17 cellular contexts compared by ENCODE assay signal in genomic region chr6:79712144-79712543, GRCh38.
DNase-seq lines count a peak whose midpoint lies in the region; ATAC-seq and TF ChIP-seq lines count a peak whose summit lies in the region.
"Had no signal": no experiment of that assay in that cellular context is flagged by ENCODE, and none has a peak within 500 bp of the region (broad histone marks: within the 10 kb centered on the region; RNA-seq: fewer than 3 reads in every experiment).

No MANE protein-coding gene starts in this region.

- intact Hi-C loops in dorsolateral prefrontal cortex (cut with DNase I), result loop anchor here (5.0 to 10.0 kb wide), 2 partner anchors 137 to 140 kb away; no protein-coding TSS in a partner anchor
- intact Hi-C loops in right cardiac atrium (cut with DNase I), result loop anchor here (5.0 to 10.0 kb wide), 2 partner anchors 137 to 140 kb away; no protein-coding TSS in a partner anchor

- H3K4me3 ChIP-seq in dorsolateral prefrontal cortex (no peak overlapping the region), right cardiac atrium (ENCODE audit: low read length) (no peak overlapping the region)

- no peaks in the 10 kb centered on the region for H3K9me3 ChIP-seq in right cardiac atrium (ENCODE audit: control insufficient read depth, low read length)

- H3K4me1 ChIP-seq in right cardiac atrium (ENCODE audit: control insufficient read depth, insufficient read depth, low read length), result no peaks in the 10 kb centered on the region

- WGBS in right cardiac atrium, result 39% methylated on average over 2 of the region's 2 CpGs

- no peak for ATAC-seq in right cardiac atrium
- ATAC-seq: HCT116 had no signal

- DNase-seq in NCI-H526 (lab: John Stamatoyannopoulos, UW), result peak; percentile 15 to 22
- no peak for DNase-seq in dorsolateral prefrontal cortex
- DNase-seq in putamen (ENCODE audit: low spot score), result peak; percentile 69
- DNase-seq in GM19240 (ENCODE audit: insufficient read length, low spot score), result no peak
- no peak for DNase-seq in right cardiac atrium
- DNase-seq in D341Med (ENCODE audit: low spot score), result no peak
- no peak for DNase-seq in HUDEP-2 (lab: John Stamatoyannopoulos, UW; ENCODE audit: unreplicated experiment in 76 of 76)
- DNase-seq: C1 segment of cervical spinal cord; CD4-positive, CD25-positive, alpha-beta regulatory T cell; CD8-positive, alpha-beta memory T cell; COR-L47; DMS153; DMS79; GDM1; GOT3; H7 had no signal

- H3K27me3 ChIP-seq in dorsolateral prefrontal cortex (no peaks in the 10 kb centered on the region), right cardiac atrium (ENCODE audit: control insufficient read depth, insufficient read depth) (no peaks in the 10 kb centered on the region)

- H3K27ac ChIP-seq in dorsolateral prefrontal cortex, result peak overlapping the region in 47 of 59 donors; percentile 2 to 85 (median 63)
- no peak overlapping the region for H3K27ac ChIP-seq in right cardiac atrium (ENCODE audit: low read length)

- no peak for TF ChIP-seq CTCF in dorsolateral prefrontal cortex (IDR thresholded peaks at IDR 0.05 in 54 of 56, conservative IDR thresholded peaks at IDR 0.05 in 2 of 56; ENCODE audit: low read depth in 1 of 56, partially characterized antibody in 56 of 56)

Comparison
In these comparisons a context has a peak if more than half of its experiments do, and no peak if none do; other contexts are left out.
1. DNase-seq: peak in NCI-H526 (2 of 2) and putamen (single experiment); none in dorsolateral prefrontal cortex (0 of 10), GM19240 (single experiment), right cardiac atrium (0 of 3), D341Med (single experiment) and HUDEP-2 (0 of 76).